9 cellular contexts compared by ENCODE assay signal in genomic region chr2:181123798-181124217, GRCh38.
DNase-seq lines count a peak whose midpoint lies in the region; ATAC-seq, FAIRE-seq and TF ChIP-seq lines count a peak whose summit lies in the region.
"Had no signal": no experiment of that assay in that cellular context is flagged by ENCODE, and none has a peak within 500 bp of the region (broad histone marks: within the 10 kb centered on the region; RNA-seq: fewer than 3 reads in every experiment).

No MANE protein-coding gene starts in this region.

- peaks cover 19% of the 10 kb centered on the region for H3K36me3 Mint-ChIP-seq in activated CD4-positive, alpha-beta T cell treated with anti-CD3 and anti-CD28 coated beads, Interleukin-2, amount 10 ng/mL, durations not matched to agents 24 days and 14 days (ENCODE audit: low read depth)
- H3K36me3 Mint-ChIP-seq in memory B cell, result no peaks in the 10 kb centered on the region

- intact Hi-C loops in activated CD4-positive, alpha-beta T cell treated with anti-CD3 and anti-CD28 coated beads, Interleukin-2, amount 10 ng/mL, durations not matched to agents 24 days and 14 days (cut with micrococcal nuclease), result loop anchor here (1.0 to 5.0 kb wide), 7 partner anchors 17 to 333 kb away; partner anchors contain the start of gene ITGA4
- intact Hi-C loops in cardiac septum (cut with DNase I), result no loop called here
- intact Hi-C loops in Right ventricle myocardium superior (cut with DNase I), result no loop called here

- no peak for DNase-seq in D721Med (ENCODE audit: insufficient read length, low spot score)
- DNase-seq in activated CD4-positive, alpha-beta T cell treated with anti-CD3 and anti-CD28 coated beads, Interleukin-2, amount 10 ng/mL, durations not matched to agents 24 days and 14 days, result peak; percentile 93
- peak in 1 of 2 donors; percentile 30 for DNase-seq in memory B cell (ENCODE audit: low spot score in 2 of 2)
- DNase-seq in foreskin melanocyte, result no peak
- no peak for DNase-seq in cardiac septum (ENCODE audit: low spot score)
- no peak for DNase-seq in Right ventricle myocardium superior

- peaks cover 55% of the 10 kb centered on the region for H3K4me1 Mint-ChIP-seq in activated CD4-positive, alpha-beta T cell treated with anti-CD3 and anti-CD28 coated beads, Interleukin-2, amount 10 ng/mL, durations not matched to agents 24 days and 14 days
- peaks cover 6% of the 10 kb centered on the region for H3K4me1 Mint-ChIP-seq in memory B cell

- peak overlapping the region; percentile 70 for H3K4me3 Mint-ChIP-seq in activated CD4-positive, alpha-beta T cell treated with anti-CD3 and anti-CD28 coated beads, Interleukin-2, amount 10 ng/mL, durations not matched to agents 24 days and 14 days
- no peak overlapping the region for H3K4me3 Mint-ChIP-seq in memory B cell
- H3K4me3 Mint-ChIP-seq: dendritic cell treated with granulocyte-macrophage colony-stimulating factor and Interleukin-4, amounts not matched to agents 40 ng/mL and 50 ng/mL, for 4 days had no signal

- ATAC-seq in GM19455 (IDR thresholded peaks at IDR 0.05; ENCODE audit: unreplicated experiment), result peak; percentile 85
- peak; percentile 77 for ATAC-seq in HG03457 (IDR thresholded peaks at IDR 0.05; ENCODE audit: unreplicated experiment)
- ATAC-seq in memory B cell (ENCODE audit: low read depth), result peak; percentile 100
- ATAC-seq in Right ventricle myocardium superior (ENCODE audit: poor library complexity), result no peak

- peaks cover 12% of the 10 kb centered on the region for H3K9me3 Mint-ChIP-seq in activated CD4-positive, alpha-beta T cell treated with anti-CD3 and anti-CD28 coated beads, Interleukin-2, amount 10 ng/mL, durations not matched to agents 24 days and 14 days
- H3K9me3 Mint-ChIP-seq in memory B cell, result no peaks in the 10 kb centered on the region
- H3K9me3 Mint-ChIP-seq: dendritic cell treated with granulocyte-macrophage colony-stimulating factor and Interleukin-4, amounts not matched to agents 40 ng/mL and 50 ng/mL, for 4 days had no signal

- H3K27me3 Mint-ChIP-seq in activated CD4-positive, alpha-beta T cell treated with anti-CD3 and anti-CD28 coated beads, Interleukin-2, amount 10 ng/mL, durations not matched to agents 24 days and 14 days, result no peaks in the 10 kb centered on the region
- no peaks in the 10 kb centered on the region for H3K27me3 Mint-ChIP-seq in memory B cell
- H3K27me3 Mint-ChIP-seq: dendritic cell treated with granulocyte-macrophage colony-stimulating factor and Interleukin-4, amounts not matched to agents 40 ng/mL and 50 ng/mL, for 4 days had no signal

- peak overlapping the region; percentile 90 for H3K27ac Mint-ChIP-seq in activated CD4-positive, alpha-beta T cell treated with anti-CD3 and anti-CD28 coated beads, Interleukin-2, amount 10 ng/mL, durations not matched to agents 24 days and 14 days
- H3K27ac Mint-ChIP-seq in memory B cell, result peak overlapping the region; percentile 89
- H3K27ac Mint-ChIP-seq: dendritic cell treated with granulocyte-macrophage colony-stimulating factor and Interleukin-4, amounts not matched to agents 40 ng/mL and 50 ng/mL, for 4 days had no signal

- peak; percentile 48 for FAIRE-seq in D721Med (lab: Jason Lieb, UNC)

- TF ChIP-seq CTCF in D721Med (IDR thresholded peaks at IDR 0.05; ENCODE audit: insufficient read depth, missing control alignments), result no peak
